Comparison of ENCODE assay signal across 1 cellular context in the genomic region with DNA sequence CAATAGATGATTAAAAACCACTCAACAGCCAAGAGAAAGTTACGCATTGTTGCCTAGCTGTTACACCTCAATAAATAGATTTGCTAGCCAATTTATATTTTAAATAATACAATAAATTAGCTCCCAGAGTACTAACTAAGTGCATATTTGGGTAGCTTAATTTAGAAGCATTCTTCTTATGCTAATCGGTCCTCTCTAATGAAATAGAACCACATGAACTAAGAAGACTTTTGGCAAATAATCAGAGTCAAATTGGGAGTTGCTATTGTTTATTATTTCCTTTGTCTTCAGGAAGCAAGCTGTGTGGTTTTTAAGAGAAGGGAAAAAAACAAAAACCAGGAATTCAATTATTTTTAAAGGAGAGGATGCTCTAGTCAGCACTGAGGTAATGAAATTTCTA.
TF ChIP-seq lines count a peak whose summit lies in the region.

No MANE protein-coding gene starts in this region.

TF ChIP-seq in GM23338, 12 proteins besides CTCF, POLR2A, EP300 and RAD21 (continued from another document):
- TF ChIP-seq, protein P1, sequence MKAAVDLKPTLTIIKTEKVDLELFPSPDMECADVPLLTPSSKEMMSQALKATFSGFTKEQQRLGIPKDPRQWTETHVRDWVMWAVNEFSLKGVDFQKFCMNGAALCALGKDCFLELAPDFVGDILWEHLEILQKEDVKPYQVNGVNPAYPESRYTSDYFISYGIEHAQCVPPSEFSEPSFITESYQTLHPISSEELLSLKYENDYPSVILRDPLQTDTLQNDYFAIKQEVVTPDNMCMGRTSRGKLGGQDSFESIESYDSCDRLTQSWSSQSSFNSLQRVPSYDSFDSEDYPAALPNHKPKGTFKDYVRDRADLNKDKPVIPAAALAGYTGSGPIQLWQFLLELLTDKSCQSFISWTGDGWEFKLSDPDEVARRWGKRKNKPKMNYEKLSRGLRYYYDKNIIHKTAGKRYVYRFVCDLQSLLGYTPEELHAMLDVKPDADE (IDR thresholded peaks at IDR 0.05) = no peak
- no peak for TF ChIP-seq STAT1 (IDR thresholded peaks at IDR 0.05; ENCODE audit: unreplicated experiment)
- TF ChIP-seq NANOG (IDR thresholded peaks at IDR 0.05; ENCODE audit: borderline replicate concordance) = no peak
